9 cellular contexts compared by ENCODE assay signal in genomic region chr13:38045278-38046048, GRCh38.
DNase-seq lines count a peak whose midpoint lies in the region; ATAC-seq lines count a peak whose summit lies in the region.
"Had no signal": no experiment of that assay in that cellular context is flagged by ENCODE, and none has a peak within 500 bp of the region (broad histone marks: within the 10 kb centered on the region; RNA-seq: fewer than 3 reads in every experiment).

No MANE protein-coding gene starts in this region.

- peak; percentile 1 for DNase-seq in NCI-H1436 (lab: John Stamatoyannopoulos, UW)
- DNase-seq in NCI-H1436 treated with DMSO at 0.1 percent for 48 hours (lab: John Stamatoyannopoulos, UW), result no peak
- peak; percentile 22 to 67 for DNase-seq in SJCRH30
- peak; percentile 62 for DNase-seq in islet precursor cell
- no peak for DNase-seq in NCI-H2081 treated with DMSO at 0.1 percent for 48 hours (lab: John Stamatoyannopoulos, UW)
- no peak for DNase-seq in amygdala (lab: John Stamatoyannopoulos, UW)
- no peak for DNase-seq in stimulated activated naive CD8-positive, alpha-beta T cell treated with anti-CD3 and anti-CD28 coated beads, Interleukin-15, Interleukin-2, amounts not matched to agents 100 U/mL and 50 U/mL, for 24 hours
- DNase-seq: CD4-positive, CD25-positive, alpha-beta regulatory T cell had no signal

- peak; percentile 69 for ATAC-seq in HG03469 (IDR thresholded peaks at IDR 0.05; ENCODE audit: unreplicated experiment)
- ATAC-seq in stimulated activated naive CD8-positive, alpha-beta T cell treated with anti-CD3 and anti-CD28 coated beads, Interleukin-15, Interleukin-2, amounts not matched to agents 100 U/mL and 50 U/mL, for 24 hours, result no peak

- H3K4me3 ChIP-seq in SJCRH30, result no peak overlapping the region

- H3K27me3 ChIP-seq in SJCRH30, result no peaks in the 10 kb centered on the region

- no peak overlapping the region for H3K27ac ChIP-seq in SJCRH30

- H3K36me3 ChIP-seq in SJCRH30, result no peaks in the 10 kb centered on the region

- H3K9me3 ChIP-seq in SJCRH30 (replicated peaks), result no peaks in the 10 kb centered on the region

- H3K4me1 ChIP-seq in SJCRH30, result no peaks in the 10 kb centered on the region

Comparison
In these comparisons a context has a peak if more than half of its experiments do, and no peak if none do; other contexts are left out.
1. DNase-seq: peak in NCI-H1436 (single experiment), SJCRH30 (2 of 2) and islet precursor cell (single experiment); none in NCI-H1436 treated with DMSO at 0.1 percent for 48 hours (single experiment), NCI-H2081 treated with DMSO at 0.1 percent for 48 hours (single experiment), amygdala (0 of 56) and stimulated activated naive CD8-positive, alpha-beta T cell treated with anti-CD3 and anti-CD28 coated beads, Interleukin-15, Interleukin-2, amounts not matched to agents 100 U/mL and 50 U/mL, for 24 hours (single experiment).